37 cellular contexts compared by ENCODE assay signal in genomic region chr1:156537027-156537426, GRCh38. TPM values are rescaled to one million over a fixed set of nuclear protein-coding genes. Genes with fewer than 3 reads are reported as not detected.
"Had no signal": no experiment of that assay in that cellular context is flagged by ENCODE, and none has a peak within 500 bp of the region (broad histone marks: within the 10 kb centered on the region; RNA-seq: fewer than 3 reads in every experiment).

No MANE protein-coding gene starts in this region.

- H3K36me3 Mint-ChIP-seq: T-cell had no signal

- H3K36me3 ChIP-seq: adrenal gland, brain microvascular endothelial cell had no signal

- H3K9me3 Mint-ChIP-seq: activated B cell treated with CpG ODN at 0.5 μM for 24 hours; activated CD4-positive, alpha-beta memory T cell treated with anti-CD3 and anti-CD28 coated beads for 36 hours; activated CD4-positive, alpha-beta T cell treated with anti-CD3 and anti-CD28 coated beads, Interleukin-2, amount 10 ng/mL, durations not matched to agents 24 days and 14 days; activated CD8-positive, alpha-beta T cell treated with anti-CD3 and anti-CD28 coated beads for 36 hours; activated naive CD4-positive, alpha-beta T cell treated with anti-CD3 and anti-CD28 coated beads for 36 hours; activated naive CD4-positive, alpha-beta T cell treated with anti-CD3 and anti-CD28 coated beads, Interleukin-2, amount 50 U/mL, for 72 hours; activated naive CD8-positive, alpha-beta T cell treated with anti-CD3 and anti-CD28 coated beads for 36 hours; activated T-cell treated with anti-CD3 and anti-CD28 coated beads, Interleukin-2, amount 50 U/mL, for 4 hours; activated T-cell treated with anti-CD3 and anti-CD28 coated beads, Interleukin-2, amount 50 U/mL, for 72 hours; activated T-helper 1 cell treated with anti-CD3 and anti-CD28 coated beads, Interleukin-12 subunit alpha, Interleukin-12 subunit beta, Interleukin-2, Interleukin-4 antibody, amounts not matched to agents 30 ng/mL and 10 ng/mL and 1 ng/mL, durations not matched to agents 14 hours and 24 hours and 36 hours; activated T-helper 17 cell treated with anti-CD3 and anti-CD28 coated beads, Interleukin-2, amount 50 U/mL, for 72 hours; T-cell; T-helper 2 cell treated with Interferon-gamma antibody and Interleukin-4, amounts not matched to agents 5 μg/mL and 100 μg/mL, for 36 hours had no signal

- H3K4me1 Mint-ChIP-seq: activated B cell treated with CpG ODN at 0.5 μM for 24 hours; activated naive CD8-positive, alpha-beta T cell treated with anti-CD3 and anti-CD28 coated beads for 36 hours; activated T-helper 17 cell treated with anti-CD3 and anti-CD28 coated beads, Interleukin-2, amount 50 U/mL, for 72 hours; T-cell had no signal

- ATAC-seq: activated CD8-positive, alpha-beta T cell treated with anti-CD3 and anti-CD28 coated beads for 36 hours; activated naive CD4-positive, alpha-beta T cell treated with anti-CD3 and anti-CD28 coated beads, Interleukin-2, amount 50 U/mL, for 72 hours; activated T-cell treated with anti-CD3 and anti-CD28 coated beads, Interleukin-2, amount 50 U/mL, for 4 hours; activated T-cell treated with anti-CD3 and anti-CD28 coated beads, Interleukin-2, amount 50 U/mL, for 72 hours; activated T-helper 17 cell treated with anti-CD3 and anti-CD28 coated beads, Interleukin-2, amount 50 U/mL, for 72 hours; body of pancreas; T-cell had no signal

- H3K4me3 ChIP-seq: adrenal gland, body of pancreas had no signal

- H3K9me3 ChIP-seq: adrenal gland, body of pancreas had no signal

- H3K27me3 ChIP-seq: adrenal gland, body of pancreas, brain microvascular endothelial cell had no signal

- H3K27ac ChIP-seq: adrenal gland, body of pancreas, brain microvascular endothelial cell, VCaP had no signal

- H3K27ac Mint-ChIP-seq: activated B cell treated with CpG ODN at 0.5 μM for 24 hours; activated CD4-positive, alpha-beta memory T cell treated with anti-CD3 and anti-CD28 coated beads for 36 hours; activated CD4-positive, alpha-beta T cell treated with anti-CD3 and anti-CD28 coated beads, Interleukin-2, amount 10 ng/mL, durations not matched to agents 24 days and 14 days; activated CD8-positive, alpha-beta T cell treated with anti-CD3 and anti-CD28 coated beads for 36 hours; activated naive CD4-positive, alpha-beta T cell treated with anti-CD3 and anti-CD28 coated beads for 36 hours; activated naive CD4-positive, alpha-beta T cell treated with anti-CD3 and anti-CD28 coated beads, Interleukin-2, amount 50 U/mL, for 72 hours; activated naive CD8-positive, alpha-beta T cell treated with anti-CD3 and anti-CD28 coated beads for 36 hours; activated T-cell treated with anti-CD3 and anti-CD28 coated beads, Interleukin-2, amount 50 U/mL, for 72 hours; activated T-helper 1 cell treated with anti-CD3 and anti-CD28 coated beads, Interleukin-12 subunit alpha, Interleukin-12 subunit beta, Interleukin-2, Interleukin-4 antibody, amounts not matched to agents 30 ng/mL and 10 ng/mL and 1 ng/mL, durations not matched to agents 14 hours and 24 hours and 36 hours; activated T-helper 17 cell treated with anti-CD3 and anti-CD28 coated beads, Interleukin-2, amount 50 U/mL, for 72 hours; T-cell; T-helper 2 cell treated with Interferon-gamma antibody and Interleukin-4, amounts not matched to agents 5 μg/mL and 100 μg/mL, for 36 hours had no signal

- DNase-seq: activated B cell treated with CpG ODN at 0.5 μM for 24 hours; activated CD4-positive, alpha-beta memory T cell treated with anti-CD3 and anti-CD28 coated beads for 36 hours; activated CD4-positive, alpha-beta T cell treated with anti-CD3 and anti-CD28 coated beads for 4 hours; activated CD4-positive, alpha-beta T cell treated with anti-CD3 and anti-CD28 coated beads, Interleukin-2, amount 10 ng/mL, durations not matched to agents 24 days and 14 days; activated CD4-positive, alpha-beta T cell treated with anti-CD3 and anti-CD28 coated beads, Interleukin-2, amount 50 U/mL, for 1 hour; activated CD4-positive, alpha-beta T cell treated with anti-CD3 and anti-CD28 coated beads, Interleukin-2, amount 50 U/mL, for 4 hours; activated CD4-positive, CD25-positive, alpha-beta regulatory T cell treated with anti-CD3 and anti-CD28 coated beads, Interleukin-2, amount 50 U/mL, for 72 hours; activated CD8-positive, alpha-beta memory T cell treated with anti-CD3 and anti-CD28 coated beads, Interleukin-2, amount 50 U/mL, for 4 hours; activated CD8-positive, alpha-beta T cell treated with anti-CD3 and anti-CD28 coated beads for 36 hours; activated effector memory CD4-positive, alpha-beta T cell treated with anti-CD3 and anti-CD28 coated beads, Interleukin-2, amount 50 U/mL, for 16 hours; activated gamma-delta T cell treated with Interleukin-2 at 50 U/mL for 16 hours; activated naive CD4-positive, alpha-beta T cell; activated naive CD4-positive, alpha-beta T cell treated with anti-CD3 and anti-CD28 coated beads for 36 hours; activated naive CD4-positive, alpha-beta T cell treated with anti-CD3 and anti-CD28 coated beads, Interleukin-2, amount 50 U/mL, for 16 hours; activated naive CD8-positive, alpha-beta T cell treated with anti-CD3 and anti-CD28 coated beads for 36 hours; activated T-cell treated with anti-CD3 and anti-CD28 coated beads for 4 hours; activated T-cell treated with anti-CD3 and anti-CD28 coated beads, Interleukin-2, amount 50 U/mL, for 1 hour; activated T-cell treated with anti-CD3 and anti-CD28 coated beads, Interleukin-2, amount 50 U/mL, for 4 hours; activated T-cell treated with anti-CD3 and anti-CD28 coated beads, Interleukin-2, amount 50 U/mL, for 72 hours; adrenal gland; amniotic stem cell; aorta; body of pancreas; brain microvascular endothelial cell; central memory CD4-positive, alpha-beta T cell; cerebellar nuclear complex; T-cell; T-helper 2 cell; T-helper 9 cell had no signal

- H3K4me3 Mint-ChIP-seq: activated B cell treated with CpG ODN at 0.5 μM for 24 hours; activated CD4-positive, alpha-beta memory T cell treated with anti-CD3 and anti-CD28 coated beads for 36 hours; activated CD4-positive, alpha-beta T cell treated with anti-CD3 and anti-CD28 coated beads, Interleukin-2, amount 10 ng/mL, durations not matched to agents 24 days and 14 days; activated CD8-positive, alpha-beta T cell treated with anti-CD3 and anti-CD28 coated beads for 36 hours; activated naive CD4-positive, alpha-beta T cell treated with anti-CD3 and anti-CD28 coated beads for 36 hours; activated naive CD8-positive, alpha-beta T cell treated with anti-CD3 and anti-CD28 coated beads for 36 hours; activated T-cell treated with anti-CD3 and anti-CD28 coated beads, Interleukin-2, amount 50 U/mL, for 4 hours; activated T-cell treated with anti-CD3 and anti-CD28 coated beads, Interleukin-2, amount 50 U/mL, for 72 hours; activated T-helper 1 cell treated with anti-CD3 and anti-CD28 coated beads, Interleukin-12 subunit alpha, Interleukin-12 subunit beta, Interleukin-2, Interleukin-4 antibody, amounts not matched to agents 30 ng/mL and 10 ng/mL and 1 ng/mL, durations not matched to agents 14 hours and 24 hours and 36 hours; activated T-helper 17 cell treated with anti-CD3 and anti-CD28 coated beads, Interleukin-2, amount 50 U/mL, for 72 hours; T-cell; T-helper 2 cell treated with Interferon-gamma antibody and Interleukin-4, amounts not matched to agents 5 μg/mL and 100 μg/mL, for 36 hours had no signal

- H3K4me1 ChIP-seq: adrenal gland, body of pancreas had no signal

- H3K27me3 Mint-ChIP-seq: activated B cell treated with CpG ODN at 0.5 μM for 24 hours; activated CD4-positive, alpha-beta memory T cell treated with anti-CD3 and anti-CD28 coated beads for 36 hours; activated CD4-positive, alpha-beta T cell treated with anti-CD3 and anti-CD28 coated beads, Interleukin-2, amount 10 ng/mL, durations not matched to agents 24 days and 14 days; activated CD8-positive, alpha-beta T cell treated with anti-CD3 and anti-CD28 coated beads for 36 hours; activated naive CD8-positive, alpha-beta T cell treated with anti-CD3 and anti-CD28 coated beads for 36 hours; activated T-helper 17 cell treated with anti-CD3 and anti-CD28 coated beads, Interleukin-2, amount 50 U/mL, for 72 hours; T-cell had no signal

RNA-seq across cellular contexts. Expression of gene TTC24, which starts 42.5 kb away (rescaled TPM):
- total RNA-seq: adrenal gland, astrocyte, body of pancreas, cardiac septum, chondrocyte had no signal
- polyA plus RNA-seq: aorta had no signal
